In genomic region chr3:178352300-178353021, GRCh38 we compare ENCODE assay signal across 11 cellular contexts.
DNase-seq lines count a peak whose midpoint lies in the region; ATAC-seq and TF ChIP-seq lines count a peak whose summit lies in the region.
"Had no signal": no experiment of that assay in that cellular context is flagged by ENCODE, and none has a peak within 500 bp of the region (broad histone marks: within the 10 kb centered on the region; RNA-seq: fewer than 3 reads in every experiment).

No MANE protein-coding gene starts in this region.

- H3K4me1 Mint-ChIP-seq in T-cell = no peaks in the 10 kb centered on the region

- no peak overlapping the region for H3K27ac ChIP-seq in iPS DF 6.9 (ENCODE audit: low read length)
- H3K27ac ChIP-seq: colonic mucosa, ovary had no signal

- ATAC-seq in SK-N-SH treated with all-trans-retinoic acid at 6 μM for 48 hours (peak; percentile 95), GM19023 (IDR thresholded peaks at IDR 0.05; ENCODE audit: unreplicated experiment) (no peak), T-cell (replicated peaks in 1 of 4) (no peak)

- H3K36me3 ChIP-seq in iPS DF 6.9 (ENCODE audit: control insufficient read depth, insufficient read depth, low read length) = no peaks in the 10 kb centered on the region
- H3K36me3 ChIP-seq: colonic mucosa, ovary had no signal

- peak; percentile 94 for DNase-seq in A172 (ENCODE audit: low spot score)
- peak; percentile 89 for DNase-seq in HCEC 1CT
- DNase-seq in iPS DF 6.9 (ENCODE audit: low read depth, low spot score) = peak; percentile 27
- no peak for DNase-seq in T-cell
- DNase-seq in activated CD8-positive, alpha-beta memory T cell treated with anti-CD3 and anti-CD28 coated beads, Interleukin-2, amount 50 U/mL, for 4 hours = no peak
- DNase-seq in activated CD4-positive, alpha-beta T cell treated with anti-CD3 and anti-CD28 coated beads for 1 hour = no peak
- DNase-seq: colonic mucosa, KG1, ovary had no signal

- POLR2A ChIA-PET in T-cell (lab: Charles Lee) = no interaction called here

- no peak overlapping the region for H3K27ac Mint-ChIP-seq in T-cell

- H3K9me3 ChIP-seq in iPS DF 6.9 (ENCODE audit: control insufficient read depth, insufficient read depth, low read length) = no peaks in the 10 kb centered on the region
- H3K9me3 ChIP-seq: colonic mucosa, ovary had no signal

- H3K36me3 Mint-ChIP-seq in T-cell = no peaks in the 10 kb centered on the region

- CTCF ChIA-PET in T-cell (lab: Charles Lee) = no interaction called here

- no CpG with 5 or more reads among the region's 3 CpGs for WGBS in iPS DF 6.9 (ENCODE audit: insufficient coverage, insufficient read length)

- H3K4me3 ChIP-seq in iPS DF 6.9 (ENCODE audit: low read length) = no peak overlapping the region
- H3K4me3 ChIP-seq: colonic mucosa, ovary had no signal

- no peaks in the 10 kb centered on the region for H3K27me3 ChIP-seq in iPS DF 6.9 (ENCODE audit: control insufficient read depth, insufficient read depth, low read length)
- H3K27me3 ChIP-seq: colonic mucosa, ovary had no signal

- no peak overlapping the region for H3K4me3 Mint-ChIP-seq in T-cell

- H3K9me3 Mint-ChIP-seq in T-cell = no peaks in the 10 kb centered on the region

- H3K27me3 Mint-ChIP-seq in T-cell = peaks cover 0 to 4% of the 10 kb centered on the region in 2 donors

- H3K4me1 ChIP-seq in iPS DF 6.9 (ENCODE audit: control insufficient read depth, insufficient read depth, low read length) = no peaks in the 10 kb centered on the region
- H3K4me1 ChIP-seq: colonic mucosa had no signal

TF ChIP-seq in SK-N-SH treated with all-trans-retinoic acid at 6 μM for 48 hours, 23 proteins besides CTCF, POLR2A, EP300 and RAD21:
- TF ChIP-seq TOX (CRISPR knock-in tag; IDR thresholded peaks at IDR 0.05; ENCODE audit: borderline replicate concordance) = no peak
- peak; percentile 88 for TF ChIP-seq ISL1 (CRISPR knock-in tag; IDR thresholded peaks at IDR 0.05)

Comparison
In these comparisons a context has a peak if more than half of its experiments do, and no peak if none do; other contexts are left out.
1. DNase-seq: peak in A172 (single experiment), HCEC 1CT (single experiment) and iPS DF 6.9 (single experiment); none in T-cell (0 of 34), activated CD8-positive, alpha-beta memory T cell treated with anti-CD3 and anti-CD28 coated beads, Interleukin-2, amount 50 U/mL, for 4 hours (single experiment) and activated CD4-positive, alpha-beta T cell treated with anti-CD3 and anti-CD28 coated beads for 1 hour (single experiment).